1 cellular context compared by ENCODE assay signal in genomic region chr11:62443390-62444201, GRCh38.
TF ChIP-seq lines count a peak whose summit lies in the region.

No MANE protein-coding gene starts in this region.

TF ChIP-seq in IMR-90, 13 proteins besides CTCF, POLR2A, EP300 and RAD21 (continued from another document):
- TF ChIP-seq ELK1 (IDR thresholded peaks at IDR 0.05; ENCODE audit: borderline replicate concordance, low read depth, low read length) (no peak), FOS (IDR thresholded peaks at IDR 0.05; ENCODE audit: low read depth, low read length) (no peak)
TF ChIP-seq in IMR-90: peak in this region for 0.
